2 cellular contexts compared by ENCODE assay signal in the genomic region with DNA sequence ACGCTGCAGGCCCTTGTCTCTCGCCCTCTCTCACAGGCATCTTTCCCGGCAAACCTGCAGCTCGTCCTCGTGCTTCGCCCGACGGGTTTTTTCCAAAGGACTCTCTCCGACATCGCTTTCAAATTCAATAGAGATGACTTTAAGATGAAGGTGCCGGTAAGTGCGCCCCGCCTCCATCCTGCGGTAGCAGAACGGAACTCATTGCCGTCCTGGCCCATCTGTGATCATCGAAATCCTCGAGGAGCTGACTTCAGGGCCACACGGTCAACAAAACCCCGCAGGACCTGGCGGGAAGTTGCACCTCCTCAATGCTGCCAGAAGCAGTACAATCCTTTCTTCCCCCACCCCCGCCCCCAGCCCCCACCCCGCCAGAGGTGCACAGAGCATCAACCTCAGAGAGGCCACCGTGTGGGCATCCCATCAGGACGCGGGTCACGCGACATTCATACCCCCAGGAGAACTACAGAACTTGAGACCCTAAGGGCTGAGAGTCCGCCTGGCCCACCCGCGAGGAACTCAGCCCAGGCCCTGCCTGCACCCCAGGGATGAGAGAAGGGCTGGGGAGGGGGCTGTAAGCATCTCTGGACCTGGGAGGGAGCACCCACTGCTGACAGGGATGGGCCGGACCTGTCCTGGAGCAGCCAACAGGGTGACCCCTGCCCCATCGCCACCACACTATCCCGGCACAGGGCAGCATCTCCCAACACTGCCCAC.
TF ChIP-seq lines count a peak whose summit lies in the region.

No MANE protein-coding gene starts in this region.

TF ChIP-seq in WTC11, 78 proteins besides CTCF, POLR2A, EP300 and RAD21:
- TF ChIP-seq GABPB1 (CRISPR knock-in tag; IDR thresholded peaks at IDR 0.05) (no peak), ZNF396 (CRISPR knock-in tag; IDR thresholded peaks at IDR 0.05; ENCODE audit: borderline replicate concordance) (no peak), ZNF317 (CRISPR knock-in tag; IDR thresholded peaks at IDR 0.05; ENCODE audit: borderline replicate concordance, low read depth) (no peak), GRHL2 (CRISPR knock-in tag; IDR thresholded peaks at IDR 0.05; ENCODE audit: insufficient replicate concordance, severe bottlenecking) (no peak), RORB (CRISPR knock-in tag; IDR thresholded peaks at IDR 0.05) (no peak)

TF ChIP-seq in H1, 55 proteins besides CTCF, POLR2A, EP300 and RAD21:
- TF ChIP-seq E2F6 (IDR thresholded peaks at IDR 0.05) (peak; percentile 69), SP2 (IDR thresholded peaks at IDR 0.05; ENCODE audit: low read length) (no peak), SIRT6 (IDR thresholded peaks at IDR 0.05; ENCODE audit: low read length) (no peak)
